In genomic region chr21:26123012-26123411, GRCh38 we compare ENCODE assay signal across 1 cellular context.
TF ChIP-seq lines count a peak whose summit lies in the region.

No MANE protein-coding gene starts in this region.

TF ChIP-seq in SK-N-SH, 30 proteins besides CTCF, POLR2A, EP300 and RAD21 (continued from another document):
- TF ChIP-seq ZBTB33 (IDR thresholded peaks at IDR 0.05; ENCODE audit: borderline replicate concordance, low read depth) (no peak), JUND (IDR thresholded peaks at IDR 0.05) (no peak), POLR2AphosphoS5 (IDR thresholded peaks at IDR 0.05; ENCODE audit: low read depth, low read length) (no peak), SIN3A (IDR thresholded peaks at IDR 0.05; ENCODE audit: borderline replicate concordance, low read depth, low read length) (no peak), FOXJ3 (CRISPR knock-in tag; IDR thresholded peaks at IDR 0.05) (no peak), TEAD4 (IDR thresholded peaks at IDR 0.05; ENCODE audit: borderline replicate concordance, insufficient read depth) (no peak), TCF12 (IDR thresholded peaks at IDR 0.05) (no peak), CHD2 (IDR thresholded peaks at IDR 0.05; ENCODE audit: low read length, partially characterized antibody) (no peak), GATA2 (CRISPR knock-in tag; IDR thresholded peaks at IDR 0.05) (no peak), PBX3 (IDR thresholded peaks at IDR 0.05) (no peak), REST (IDR thresholded peaks at IDR 0.05; ENCODE audit: low read depth, low read length) (no peak), ELF1 (IDR thresholded peaks at IDR 0.05) (no peak), RXRA (IDR thresholded peaks at IDR 0.05; ENCODE audit: borderline replicate concordance, low read depth) (no peak), USF1 (IDR thresholded peaks at IDR 0.05; ENCODE audit: borderline replicate concordance, low read depth) (no peak), MEF2A (IDR thresholded peaks at IDR 0.05; ENCODE audit: borderline replicate concordance, low read depth) (no peak)
